Comparison of ENCODE assay signal across 1 cellular context in the genomic region with DNA sequence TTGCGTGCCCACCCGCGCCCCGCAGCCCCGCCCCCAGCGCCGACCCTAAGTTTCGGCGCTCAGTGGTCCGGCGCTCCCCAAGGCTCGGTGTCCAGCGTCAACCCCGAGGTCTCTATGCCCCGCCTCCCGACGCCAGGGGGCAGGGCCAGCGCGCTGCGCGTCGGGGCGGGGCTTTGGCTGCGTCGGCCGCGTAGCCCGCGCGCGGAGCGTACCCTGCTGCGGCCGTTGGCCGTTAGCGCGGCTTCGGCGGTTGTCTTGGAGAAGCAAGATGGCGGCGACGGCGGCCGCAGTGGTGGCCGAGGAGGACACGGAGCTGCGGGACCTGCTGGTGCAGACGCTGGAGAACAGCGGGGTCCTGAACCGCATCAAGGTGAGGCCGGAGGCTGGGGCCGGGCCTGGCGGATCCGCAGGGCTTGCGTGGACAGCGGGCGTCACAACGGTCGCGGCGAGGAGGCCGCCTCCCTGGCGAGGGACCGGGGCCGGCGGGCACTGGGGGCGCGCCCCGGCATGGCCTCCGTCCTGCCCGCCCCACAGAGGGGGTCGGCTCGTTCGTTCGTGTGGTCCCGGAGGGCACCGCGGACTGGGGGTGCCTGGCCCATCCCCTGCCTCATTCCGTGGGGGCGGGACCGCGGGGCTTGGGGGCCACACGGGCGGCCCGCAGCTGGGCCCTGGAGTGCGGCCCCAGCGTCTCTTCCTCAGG.
TF ChIP-seq lines count a peak whose summit lies in the region.

A gene with protein sequence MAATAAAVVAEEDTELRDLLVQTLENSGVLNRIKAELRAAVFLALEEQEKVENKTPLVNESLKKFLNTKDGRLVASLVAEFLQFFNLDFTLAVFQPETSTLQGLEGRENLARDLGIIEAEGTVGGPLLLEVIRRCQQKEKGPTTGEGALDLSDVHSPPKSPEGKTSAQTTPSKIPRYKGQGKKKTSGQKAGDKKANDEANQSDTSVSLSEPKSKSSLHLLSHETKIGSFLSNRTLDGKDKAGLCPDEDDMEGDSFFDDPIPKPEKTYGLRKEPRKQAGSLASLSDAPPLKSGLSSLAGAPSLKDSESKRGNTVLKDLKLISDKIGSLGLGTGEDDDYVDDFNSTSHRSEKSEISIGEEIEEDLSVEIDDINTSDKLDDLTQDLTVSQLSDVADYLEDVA (plus strand): TSS at position 253 of the 700 bp plus-strand sequence. CDS start 16 bp downstream, at position 269.

TF ChIP-seq in K562, 482 proteins besides CTCF, POLR2A, EP300 and RAD21 (continued from another document):
- TF ChIP-seq, protein P1, sequence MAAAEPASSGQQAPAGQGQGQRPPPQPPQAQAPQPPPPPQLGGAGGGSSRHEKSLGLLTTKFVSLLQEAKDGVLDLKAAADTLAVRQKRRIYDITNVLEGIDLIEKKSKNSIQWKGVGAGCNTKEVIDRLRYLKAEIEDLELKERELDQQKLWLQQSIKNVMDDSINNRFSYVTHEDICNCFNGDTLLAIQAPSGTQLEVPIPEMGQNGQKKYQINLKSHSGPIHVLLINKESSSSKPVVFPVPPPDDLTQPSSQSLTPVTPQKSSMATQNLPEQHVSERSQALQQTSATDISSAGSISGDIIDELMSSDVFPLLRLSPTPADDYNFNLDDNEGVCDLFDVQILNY (CRISPR knock-in tag; IDR thresholded peaks at IDR 0.05) = no peak
- no peak for TF ChIP-seq ESRRB (CRISPR knock-in tag; IDR thresholded peaks at IDR 0.05; ENCODE audit: borderline replicate concordance)
- TF ChIP-seq RHOXF2B (CRISPR knock-in tag; conservative IDR thresholded peaks at IDR 0.05) = no peak
- no peak for TF ChIP-seq RFX5 (IDR thresholded peaks at IDR 0.05; ENCODE audit: low read depth, low read length)
- no peak for TF ChIP-seq MCM5 (IDR thresholded peaks at IDR 0.05; ENCODE audit: low read depth)
- TF ChIP-seq OTX1 (CRISPR knock-in tag; IDR thresholded peaks at IDR 0.05) = no peak
- no peak for TF ChIP-seq IFI16 (CRISPR knock-in tag; IDR thresholded peaks at IDR 0.05)
- TF ChIP-seq BDP1 (IDR thresholded peaks at IDR 0.05; ENCODE audit: insufficient read depth, insufficient read length) = no peak
- TF ChIP-seq, protein P2, sequence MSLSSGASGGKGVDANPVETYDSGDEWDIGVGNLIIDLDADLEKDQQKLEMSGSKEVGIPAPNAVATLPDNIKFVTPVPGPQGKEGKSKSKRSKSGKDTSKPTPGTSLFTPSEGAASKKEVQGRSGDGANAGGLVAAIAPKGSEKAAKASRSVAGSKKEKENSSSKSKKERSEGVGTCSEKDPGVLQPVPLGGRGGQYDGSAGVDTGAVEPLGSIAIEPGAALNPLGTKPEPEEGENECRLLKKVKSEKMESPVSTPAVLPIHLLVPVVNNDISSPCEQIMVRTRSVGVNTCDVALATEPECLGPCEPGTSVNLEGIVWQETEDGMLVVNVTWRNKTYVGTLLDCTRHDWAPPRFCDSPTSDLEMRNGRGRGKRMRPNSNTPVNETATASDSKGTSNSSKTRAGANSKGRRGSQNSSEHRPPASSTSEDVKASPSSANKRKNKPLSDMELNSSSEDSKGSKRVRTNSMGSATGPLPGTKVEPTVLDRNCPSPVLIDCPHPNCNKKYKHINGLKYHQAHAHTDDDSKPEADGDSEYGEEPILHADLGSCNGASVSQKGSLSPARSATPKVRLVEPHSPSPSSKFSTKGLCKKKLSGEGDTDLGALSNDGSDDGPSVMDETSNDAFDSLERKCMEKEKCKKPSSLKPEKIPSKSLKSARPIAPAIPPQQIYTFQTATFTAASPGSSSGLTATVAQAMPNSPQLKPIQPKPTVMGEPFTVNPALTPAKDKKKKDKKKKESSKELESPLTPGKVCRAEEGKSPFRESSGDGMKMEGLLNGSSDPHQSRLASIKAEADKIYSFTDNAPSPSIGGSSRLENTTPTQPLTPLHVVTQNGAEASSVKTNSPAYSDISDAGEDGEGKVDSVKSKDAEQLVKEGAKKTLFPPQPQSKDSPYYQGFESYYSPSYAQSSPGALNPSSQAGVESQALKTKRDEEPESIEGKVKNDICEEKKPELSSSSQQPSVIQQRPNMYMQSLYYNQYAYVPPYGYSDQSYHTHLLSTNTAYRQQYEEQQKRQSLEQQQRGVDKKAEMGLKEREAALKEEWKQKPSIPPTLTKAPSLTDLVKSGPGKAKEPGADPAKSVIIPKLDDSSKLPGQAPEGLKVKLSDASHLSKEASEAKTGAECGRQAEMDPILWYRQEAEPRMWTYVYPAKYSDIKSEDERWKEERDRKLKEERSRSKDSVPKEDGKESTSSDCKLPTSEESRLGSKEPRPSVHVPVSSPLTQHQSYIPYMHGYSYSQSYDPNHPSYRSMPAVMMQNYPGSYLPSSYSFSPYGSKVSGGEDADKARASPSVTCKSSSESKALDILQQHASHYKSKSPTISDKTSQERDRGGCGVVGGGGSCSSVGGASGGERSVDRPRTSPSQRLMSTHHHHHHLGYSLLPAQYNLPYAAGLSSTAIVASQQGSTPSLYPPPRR (CRISPR knock-in tag; IDR thresholded peaks at IDR 0.05; ENCODE audit: borderline replicate concordance) = no peak
- TF ChIP-seq, protein P3, sequence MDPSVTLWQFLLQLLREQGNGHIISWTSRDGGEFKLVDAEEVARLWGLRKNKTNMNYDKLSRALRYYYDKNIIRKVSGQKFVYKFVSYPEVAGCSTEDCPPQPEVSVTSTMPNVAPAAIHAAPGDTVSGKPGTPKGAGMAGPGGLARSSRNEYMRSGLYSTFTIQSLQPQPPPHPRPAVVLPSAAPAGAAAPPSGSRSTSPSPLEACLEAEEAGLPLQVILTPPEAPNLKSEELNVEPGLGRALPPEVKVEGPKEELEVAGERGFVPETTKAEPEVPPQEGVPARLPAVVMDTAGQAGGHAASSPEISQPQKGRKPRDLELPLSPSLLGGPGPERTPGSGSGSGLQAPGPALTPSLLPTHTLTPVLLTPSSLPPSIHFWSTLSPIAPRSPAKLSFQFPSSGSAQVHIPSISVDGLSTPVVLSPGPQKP (CRISPR knock-in tag; IDR thresholded peaks at IDR 0.05) = no peak
- no peak for TF ChIP-seq SMC3 (conservative IDR thresholded peaks at IDR 0.05; ENCODE audit: insufficient read depth, low read depth, low read length)
- TF ChIP-seq, protein P4, sequence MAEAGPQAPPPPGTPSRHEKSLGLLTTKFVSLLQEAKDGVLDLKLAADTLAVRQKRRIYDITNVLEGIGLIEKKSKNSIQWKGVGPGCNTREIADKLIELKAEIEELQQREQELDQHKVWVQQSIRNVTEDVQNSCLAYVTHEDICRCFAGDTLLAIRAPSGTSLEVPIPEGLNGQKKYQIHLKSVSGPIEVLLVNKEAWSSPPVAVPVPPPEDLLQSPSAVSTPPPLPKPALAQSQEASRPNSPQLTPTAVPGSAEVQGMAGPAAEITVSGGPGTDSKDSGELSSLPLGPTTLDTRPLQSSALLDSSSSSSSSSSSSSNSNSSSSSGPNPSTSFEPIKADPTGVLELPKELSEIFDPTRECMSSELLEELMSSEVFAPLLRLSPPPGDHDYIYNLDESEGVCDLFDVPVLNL (CRISPR knock-in tag; IDR thresholded peaks at IDR 0.05; ENCODE audit: low read depth) = no peak
- peak; percentile 58 for TF ChIP-seq RBM22 (IDR thresholded peaks at IDR 0.05; ENCODE audit: low read depth, low read length, poor library complexity, severe bottlenecking)
- TF ChIP-seq TAF15 (IDR thresholded peaks at IDR 0.05; ENCODE audit: low read depth, low read length) = peak; percentile 78; the same call in 1 of the 2 replicates
- peak; percentile 60 for TF ChIP-seq CCNT2 (IDR thresholded peaks at IDR 0.05; ENCODE audit: borderline replicate concordance, extremely low read depth, insufficient read length, low read depth, low read length)
- TF ChIP-seq MCM2 (IDR thresholded peaks at IDR 0.05; ENCODE audit: low read depth) = no peak
- no peak for TF ChIP-seq ZNF696 (CRISPR knock-in tag; conservative IDR thresholded peaks at IDR 0.05)
- TF ChIP-seq, protein P5, sequence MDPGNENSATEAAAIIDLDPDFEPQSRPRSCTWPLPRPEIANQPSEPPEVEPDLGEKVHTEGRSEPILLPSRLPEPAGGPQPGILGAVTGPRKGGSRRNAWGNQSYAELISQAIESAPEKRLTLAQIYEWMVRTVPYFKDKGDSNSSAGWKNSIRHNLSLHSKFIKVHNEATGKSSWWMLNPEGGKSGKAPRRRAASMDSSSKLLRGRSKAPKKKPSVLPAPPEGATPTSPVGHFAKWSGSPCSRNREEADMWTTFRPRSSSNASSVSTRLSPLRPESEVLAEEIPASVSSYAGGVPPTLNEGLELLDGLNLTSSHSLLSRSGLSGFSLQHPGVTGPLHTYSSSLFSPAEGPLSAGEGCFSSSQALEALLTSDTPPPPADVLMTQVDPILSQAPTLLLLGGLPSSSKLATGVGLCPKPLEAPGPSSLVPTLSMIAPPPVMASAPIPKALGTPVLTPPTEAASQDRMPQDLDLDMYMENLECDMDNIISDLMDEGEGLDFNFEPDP (CRISPR knock-in tag; IDR thresholded peaks at IDR 0.05) = no peak
- TF ChIP-seq ZBED1 (IDR thresholded peaks at IDR 0.05) = no peak
TF ChIP-seq in K562: peak in this region for 116.
